In genomic region chr11:63683133-63683991, GRCh38 we compare ENCODE assay signal across 8 cellular contexts. TPM values are rescaled to one million over a fixed set of nuclear protein-coding genes. Genes with fewer than 3 reads are reported as not detected.
DNase-seq lines count a peak whose midpoint lies in the region; ATAC-seq lines count a peak whose summit lies in the region.

No MANE protein-coding gene starts in this region.

- CTCF ChIA-PET in T-cell (lab: Charles Lee), result interaction anchor here in 1 of 2 donors (0.8 to 1.3 kb wide), 2 partner anchors 45 to 55 kb away, joined by 3 to 5 read pairs; no protein-coding TSS in a partner anchor

- H3K4me1 Mint-ChIP-seq in T-helper 2 cell treated with Interferon-gamma antibody and Interleukin-4, amounts not matched to agents 5 μg/mL and 100 μg/mL, for 36 hours (ENCODE audit: low read depth), result peaks cover 35% of the 10 kb centered on the region
- H3K4me1 Mint-ChIP-seq in T-cell, result peaks cover 35 to 42% (median 37%) of the 10 kb centered on the region in 3 donors
- H3K4me1 Mint-ChIP-seq in stimulated activated effector memory CD8-positive, alpha-beta T cell treated with anti-CD3 and anti-CD28 coated beads, Interleukin-12 subunit alpha, Interleukin-12 subunit beta, amount 100 ng/mL, for 72 hours, result peaks cover 39% of the 10 kb centered on the region

- no peak for DNase-seq in T-helper 2 cell treated with Interferon-gamma antibody and Interleukin-4, amounts not matched to agents 5 μg/mL and 100 μg/mL, for 36 hours (ENCODE audit: low spot score)
- DNase-seq in T-helper 2 cell, result no peak
- DNase-seq in T-cell, result no peak
- peak; percentile 73 for DNase-seq in fibroblast of peridontal ligament (ENCODE audit: extremely low read depth)
- no peak for DNase-seq in stimulated activated effector memory CD8-positive, alpha-beta T cell treated with anti-CD3 and anti-CD28 coated beads, Interleukin-12 subunit alpha, Interleukin-12 subunit beta, amount 100 ng/mL, for 72 hours (ENCODE audit: low spot score in 2 of 2)
- DNase-seq in middle frontal gyrus (ENCODE audit: extremely low spot score, low spot score), result no peak
- DNase-seq in kidney glomerular epithelial cell (lab: John Stamatoyannopoulos, UW), result no peak
- DNase-seq in stimulated activated CD8-positive, alpha-beta memory T cell treated with anti-CD3 and anti-CD28 coated beads, Interleukin-4, amount 100 ng/mL, for 48 hours, result no peak

- ATAC-seq in T-cell (replicated peaks in 1 of 4), result no peak
- no peak for ATAC-seq in stimulated activated effector memory CD8-positive, alpha-beta T cell treated with anti-CD3 and anti-CD28 coated beads, Interleukin-12 subunit alpha, Interleukin-12 subunit beta, amount 100 ng/mL, for 72 hours

- POLR2A ChIA-PET in T-cell (lab: Charles Lee), result interaction anchor here (0.5 to 0.6 kb wide), 2 partner anchors 12 to 16 kb away, joined by 3 to 5 read pairs; no protein-coding TSS in a partner anchor

- H3K27me3 Mint-ChIP-seq in T-helper 2 cell treated with Interferon-gamma antibody and Interleukin-4, amounts not matched to agents 5 μg/mL and 100 μg/mL, for 36 hours (ENCODE audit: low read depth), result peaks cover 3% of the 10 kb centered on the region
- no peaks in the 10 kb centered on the region for H3K27me3 Mint-ChIP-seq in T-cell

- peaks cover 8% of the 10 kb centered on the region for H3K36me3 Mint-ChIP-seq in T-helper 2 cell treated with Interferon-gamma antibody and Interleukin-4, amounts not matched to agents 5 μg/mL and 100 μg/mL, for 36 hours (ENCODE audit: low read depth)
- no peaks in the 10 kb centered on the region for H3K36me3 Mint-ChIP-seq in T-cell
- peaks cover 17% of the 10 kb centered on the region for H3K36me3 Mint-ChIP-seq in stimulated activated effector memory CD8-positive, alpha-beta T cell treated with anti-CD3 and anti-CD28 coated beads, Interleukin-12 subunit alpha, Interleukin-12 subunit beta, amount 100 ng/mL, for 72 hours

- H3K4me3 Mint-ChIP-seq in T-helper 2 cell treated with Interferon-gamma antibody and Interleukin-4, amounts not matched to agents 5 μg/mL and 100 μg/mL, for 36 hours, result peak overlapping the region; percentile 95
- peak overlapping the region; percentile 86 to 88 (median 88) for H3K4me3 Mint-ChIP-seq in T-cell
- peak overlapping the region; percentile 83 for H3K4me3 Mint-ChIP-seq in stimulated activated effector memory CD8-positive, alpha-beta T cell treated with anti-CD3 and anti-CD28 coated beads, Interleukin-12 subunit alpha, Interleukin-12 subunit beta, amount 100 ng/mL, for 72 hours

- H3K9me3 Mint-ChIP-seq in T-helper 2 cell treated with Interferon-gamma antibody and Interleukin-4, amounts not matched to agents 5 μg/mL and 100 μg/mL, for 36 hours, result no peaks in the 10 kb centered on the region
- H3K9me3 Mint-ChIP-seq in T-cell, result no peaks in the 10 kb centered on the region
- H3K9me3 Mint-ChIP-seq in stimulated activated effector memory CD8-positive, alpha-beta T cell treated with anti-CD3 and anti-CD28 coated beads, Interleukin-12 subunit alpha, Interleukin-12 subunit beta, amount 100 ng/mL, for 72 hours, result no peaks in the 10 kb centered on the region

- peak overlapping the region; percentile 20 for H3K27ac Mint-ChIP-seq in T-helper 2 cell treated with Interferon-gamma antibody and Interleukin-4, amounts not matched to agents 5 μg/mL and 100 μg/mL, for 36 hours
- H3K27ac Mint-ChIP-seq in T-cell, result peak overlapping the region in 1 of 2 donors; percentile 91
- H3K27ac Mint-ChIP-seq in stimulated activated effector memory CD8-positive, alpha-beta T cell treated with anti-CD3 and anti-CD28 coated beads, Interleukin-12 subunit alpha, Interleukin-12 subunit beta, amount 100 ng/mL, for 72 hours, result no peak overlapping the region

RNA-seq across cellular contexts. Expression of gene RTN3, which starts 2.1 kb away (rescaled TPM):
- 10 to 100 TPM; 25.0 to 39.7 (median 34.9) TPM for total RNA-seq in T-cell

RNA-seq across cellular contexts. Expression of gene ATL3, which starts 12.2 kb away (rescaled TPM):
- 10 to 100 TPM; 27.4 to 43.7 (median 37.6) TPM for total RNA-seq in T-cell
